2 cellular contexts compared by ENCODE assay signal in genomic region chr4:139951051-139951450, GRCh38.
TF ChIP-seq lines count a peak whose summit lies in the region.

No MANE protein-coding gene starts in this region.

TF ChIP-seq in SK-N-SH treated with all-trans-retinoic acid at 6 μM for 48 hours, 23 proteins besides CTCF, POLR2A, EP300 and RAD21 (continued from another document):
- TF ChIP-seq CSRNP3 (CRISPR knock-in tag; IDR thresholded peaks at IDR 0.05) (no peak), PATZ1 (CRISPR knock-in tag; IDR thresholded peaks at IDR 0.05; ENCODE audit: borderline replicate concordance) (no peak), TSHZ2 (CRISPR knock-in tag; IDR thresholded peaks at IDR 0.05) (no peak), ZNF8 (CRISPR knock-in tag; IDR thresholded peaks at IDR 0.05) (no peak), CREB5 (CRISPR knock-in tag; IDR thresholded peaks at IDR 0.05; ENCODE audit: low read depth) (no peak), ISL1 (CRISPR knock-in tag; IDR thresholded peaks at IDR 0.05) (no peak), TCF4 (CRISPR knock-in tag; IDR thresholded peaks at IDR 0.05; ENCODE audit: borderline replicate concordance) (no peak), ZFP3 (CRISPR knock-in tag; IDR thresholded peaks at IDR 0.05) (no peak), OSR1 (CRISPR knock-in tag; IDR thresholded peaks at IDR 0.05) (no peak), ZC3H10 (CRISPR knock-in tag; IDR thresholded peaks at IDR 0.05) (no peak), ESRRG (CRISPR knock-in tag; IDR thresholded peaks at IDR 0.05) (no peak), ZFP30 (CRISPR knock-in tag; IDR thresholded peaks at IDR 0.05) (no peak)

TF ChIP-seq in SK-N-SH, 30 proteins besides CTCF, POLR2A, EP300 and RAD21 (continued from another document):
- no peak for TF ChIP-seq USF1 (IDR thresholded peaks at IDR 0.05; ENCODE audit: borderline replicate concordance, low read depth)
- TF ChIP-seq TEAD4 (IDR thresholded peaks at IDR 0.05; ENCODE audit: borderline replicate concordance, insufficient read depth) = no peak
- TF ChIP-seq USF2 (IDR thresholded peaks at IDR 0.05; ENCODE audit: borderline replicate concordance, low read depth, low read length) = no peak
- no peak for TF ChIP-seq FOSL2 (IDR thresholded peaks at IDR 0.05; ENCODE audit: borderline replicate concordance, low read depth)
- TF ChIP-seq PBX3 (IDR thresholded peaks at IDR 0.05) = no peak
TF ChIP-seq in SK-N-SH: peak in this region for 0.
